ENCODE assay signal across 8 cellular contexts in genomic region chr6:170306324-170307079, GRCh38. TPM values are rescaled to one million over a fixed set of nuclear protein-coding genes. Genes with fewer than 3 reads are reported as not detected.
DNase-seq lines count a peak whose midpoint lies in the region; ATAC-seq, FAIRE-seq and TF ChIP-seq lines count a peak whose summit lies in the region.

FAM120B (plus strand) TSS chr6:170306758; CDS start chr6:170317391, 10,633 bp downstream.

- H3F3A ChIP-seq in OCI-LY1 (ENCODE audit: insufficient read depth, low read length), result no peaks in the 10 kb centered on the region

- no peak for TF ChIP-seq CTCF in D721Med (IDR thresholded peaks at IDR 0.05; ENCODE audit: insufficient read depth, missing control alignments)
- no peak for TF ChIP-seq CTCF in OCI-LY1 (IDR thresholded peaks at IDR 0.05; ENCODE audit: low read length)

- H3K27me3 ChIP-seq in OCI-LY1 (ENCODE audit: insufficient read depth, low read length), result peaks cover 3% of the 10 kb centered on the region; the same call in 1 of the 2 replicates

- peaks cover 40% of the 10 kb centered on the region for H3K79me2 ChIP-seq in OCI-LY1 (ENCODE audit: insufficient read depth, low read length)

- peak within 1 kb of the TSS; percentile 83 for H3K9ac ChIP-seq in OCI-LY1 (ENCODE audit: low read length)

- H3K4me1 ChIP-seq in OCI-LY1 (ENCODE audit: insufficient read depth, low read length, severe bottlenecking), result peaks cover 30% of the 10 kb centered on the region

- in situ Hi-C loops in endometrial microvascular endothelial cells (cut with HindIII; ENCODE audit: inconsistent ontology term, low pct_unique_long_range_greater_than_20kb, low sequenced_read_pairs), result no loop called here

- peak within 1 kb of the TSS; percentile 99 for H3K4me2 ChIP-seq in OCI-LY1 (ENCODE audit: low read length)

- peak; percentile 99 for ATAC-seq in GM21526 (IDR thresholded peaks at IDR 0.05; ENCODE audit: low FRiP score, unreplicated experiment)

- no peaks in the 10 kb centered on the region for H4K20me1 ChIP-seq in OCI-LY1 (ENCODE audit: insufficient read depth, low read length)

- no peaks in the 10 kb centered on the region for H3K9me3 ChIP-seq in OCI-LY1 (ENCODE audit: low read length)

- peaks cover 7% of the 10 kb centered on the region for H3K36me3 ChIP-seq in OCI-LY1 (ENCODE audit: insufficient read depth, low read length)

- DNase-seq in D721Med (ENCODE audit: insufficient read length, low spot score) (peak; percentile 85), HuH-7 (ENCODE audit: low spot score) (peak; percentile 97), midbrain (lab: John Stamatoyannopoulos, UW) (peak; percentile 98)
- peak; percentile 96 for DNase-seq in activated CD8-positive, alpha-beta memory T cell treated with anti-CD3 and anti-CD28 coated beads, Interleukin-2, amount 50 U/mL, for 4 hours
- DNase-seq in stimulated activated CD8-positive, alpha-beta memory T cell treated with anti-CD3 and anti-CD28 coated beads, Interleukin-15, amount 100 ng/mL, for 48 hours (ENCODE audit: low read depth in 2 of 2), result peak; percentile 93 to 94

- FAIRE-seq in D721Med (lab: Jason Lieb, UNC), result no peak

- peak within 1 kb of the TSS; percentile 99 for H3K4me3 ChIP-seq in OCI-LY1 (ENCODE audit: low read depth, low read length, poor library complexity, severe bottlenecking)

- H3K27ac ChIP-seq in OCI-LY1 (ENCODE audit: low read depth, low read length, poor library complexity, severe bottlenecking), result no peak within 1 kb of the TSS

- no peak within 1 kb of the TSS for H2AFZ ChIP-seq in OCI-LY1 (ENCODE audit: low read length)

- H3K9me2 ChIP-seq in OCI-LY1 (ENCODE audit: low read depth, low read length), result no peaks in the 10 kb centered on the region

RNA-seq across cellular contexts. Expression of gene FAM120B, which starts in this region (rescaled TPM):
- 20.0 TPM for total RNA-seq in endometrial microvascular endothelial cells (ENCODE audit: inconsistent ontology term)
